Comparison of ENCODE assay signal across 27 cellular contexts in genomic region chr5:158164648-158165047, GRCh38.
"Had no signal": no experiment of that assay in that cellular context is flagged by ENCODE, and none has a peak within 500 bp of the region (broad histone marks: within the 10 kb centered on the region; RNA-seq: fewer than 3 reads in every experiment).

No MANE protein-coding gene starts in this region.

- H3K27me3 ChIP-seq: gastrocnemius medialis, neural progenitor cell, sigmoid colon, tibial nerve, upper lobe of left lung had no signal

- H3K9ac ChIP-seq: neural progenitor cell had no signal

- H3K27ac ChIP-seq: coronary artery, dorsolateral prefrontal cortex, epithelial cell of prostate, gastrocnemius medialis, lower lobe of right lung, neural progenitor cell, psoas muscle, sigmoid colon, thoracic aorta, tibial nerve, upper lobe of left lung had no signal

- H3K36me3 Mint-ChIP-seq: naive B cell; natural killer cell treated with Interleukin-12 subunit alpha and Interleukin-12 subunit beta and Interleukin-15 and Interleukin-18, amount 100 ng/mL, for 72 hours; neural progenitor cell; stimulated activated effector memory CD8-positive, alpha-beta T cell treated with anti-CD3 and anti-CD28 coated beads, Interleukin-12 subunit alpha, Interleukin-12 subunit beta, amount 100 ng/mL, for 72 hours had no signal

- FAIRE-seq: keratinocyte, urothelium cell line had no signal

- H3K4me1 ChIP-seq: gastrocnemius medialis, lower lobe of right lung, psoas muscle, sigmoid colon, tibial nerve, upper lobe of left lung had no signal

- H3K4me3 Mint-ChIP-seq: naive B cell; natural killer cell treated with Interleukin-12 subunit alpha and Interleukin-12 subunit beta and Interleukin-15 and Interleukin-18, amount 100 ng/mL, for 72 hours; neural progenitor cell; stimulated activated effector memory CD8-positive, alpha-beta T cell treated with anti-CD3 and anti-CD28 coated beads, Interleukin-12 subunit alpha, Interleukin-12 subunit beta, amount 100 ng/mL, for 72 hours; stimulated activated naive CD8-positive, alpha-beta T cell treated with anti-CD3 and anti-CD28 coated beads, Interleukin-15, Interleukin-2, amounts not matched to agents 100 ng/mL and 50 ng/mL, for 24 hours had no signal

- H3K4me1 Mint-ChIP-seq: stimulated activated effector memory CD8-positive, alpha-beta T cell treated with anti-CD3 and anti-CD28 coated beads, Interleukin-12 subunit alpha, Interleukin-12 subunit beta, amount 100 ng/mL, for 72 hours had no signal

- H3K27ac Mint-ChIP-seq: naive B cell; natural killer cell treated with Interleukin-12 subunit alpha and Interleukin-12 subunit beta and Interleukin-15 and Interleukin-18, amount 100 ng/mL, for 72 hours; neural progenitor cell; stimulated activated effector memory CD8-positive, alpha-beta T cell treated with anti-CD3 and anti-CD28 coated beads, Interleukin-12 subunit alpha, Interleukin-12 subunit beta, amount 100 ng/mL, for 72 hours; stimulated activated naive CD8-positive, alpha-beta T cell treated with anti-CD3 and anti-CD28 coated beads, Interleukin-15, Interleukin-2, amounts not matched to agents 100 ng/mL and 50 ng/mL, for 24 hours had no signal

- ATAC-seq: esophagus mucosa; gastrocnemius medialis; left ventricle myocardium superior; lower lobe of right lung; mucosa of descending colon; natural killer cell treated with Interleukin-12 subunit alpha and Interleukin-12 subunit beta and Interleukin-15 and Interleukin-18, amount 100 ng/mL, for 72 hours; psoas muscle; right cardiac atrium; stimulated activated effector memory CD8-positive, alpha-beta T cell treated with anti-CD3 and anti-CD28 coated beads, Interleukin-12 subunit alpha, Interleukin-12 subunit beta, amount 100 ng/mL, for 72 hours had no signal

- H3K9me3 Mint-ChIP-seq: naive B cell; natural killer cell treated with Interleukin-12 subunit alpha and Interleukin-12 subunit beta and Interleukin-15 and Interleukin-18, amount 100 ng/mL, for 72 hours; neural progenitor cell; stimulated activated effector memory CD8-positive, alpha-beta T cell treated with anti-CD3 and anti-CD28 coated beads, Interleukin-12 subunit alpha, Interleukin-12 subunit beta, amount 100 ng/mL, for 72 hours; stimulated activated naive CD8-positive, alpha-beta T cell treated with anti-CD3 and anti-CD28 coated beads, Interleukin-15, Interleukin-2, amounts not matched to agents 100 ng/mL and 50 ng/mL, for 24 hours had no signal

- DNase-seq: dorsolateral prefrontal cortex; effector CD4-positive, alpha-beta T cell; foreskin fibroblast; gastrocnemius medialis; head of caudate nucleus; left ventricle myocardium superior; lower lobe of right lung; mucosa of descending colon; naive B cell; nucleus accumbens; psoas muscle; right cardiac atrium; sigmoid colon; stimulated activated CD4-positive, alpha-beta T cell treated with anti-CD3 and anti-CD28 coated beads, Interleukin-2, amount 100 ng/mL, for 24 hours; stimulated activated CD4-positive, alpha-beta T cell treated with anti-CD3 and anti-CD28 coated beads, Interleukin-4, amount 100 ng/mL, for 24 hours; upper lobe of left lung had no signal

- H3K4me2 ChIP-seq: neural progenitor cell had no signal

- H2AFZ ChIP-seq: neural progenitor cell had no signal

- H3K9me3 ChIP-seq: gastrocnemius medialis, lower lobe of right lung, mucosa of descending colon, psoas muscle, sigmoid colon, thoracic aorta, tibial nerve, upper lobe of left lung had no signal

- H3K4me3 ChIP-seq: coronary artery, dorsolateral prefrontal cortex, gastrocnemius medialis, lower lobe of right lung, mucosa of descending colon, neural progenitor cell, psoas muscle, sigmoid colon, thoracic aorta, tibial nerve, upper lobe of left lung had no signal

- H3K36me3 ChIP-seq: gastrocnemius medialis, lower lobe of right lung, neural progenitor cell, sigmoid colon, thoracic aorta, tibial nerve, upper lobe of left lung had no signal
